8 cellular contexts compared by ENCODE assay signal in genomic region chr15:89017370-89018066, GRCh38.
DNase-seq lines count a peak whose midpoint lies in the region; ATAC-seq, FAIRE-seq and TF ChIP-seq lines count a peak whose summit lies in the region.

No MANE protein-coding gene starts in this region.

- H3K79me2 ChIP-seq in DND-41 (ENCODE audit: insufficient read depth, low read length), result no peaks in the 10 kb centered on the region

- no peak for FAIRE-seq in small intestine (lab: Jason Lieb, UNC)

- peak overlapping the region; percentile 63 for H2AFZ ChIP-seq in DND-41 (ENCODE audit: low read depth, low read length)

- no peak for TF ChIP-seq POLR2A in breast epithelium (IDR thresholded peaks at IDR 0.05)

- H3K4me1 ChIP-seq in DND-41 (ENCODE audit: insufficient read depth, low read length) (peaks cover 9% of the 10 kb centered on the region), breast epithelium (no peaks in the 10 kb centered on the region), small intestine (ENCODE audit: control insufficient read depth in 2 of 2, insufficient read depth in 1 of 2, low read depth in 1 of 2, low read length in 1 of 2) (no peaks in the 10 kb centered on the region)

- H3K27me3 ChIP-seq in DND-41 (ENCODE audit: insufficient read depth, low read length, poor library complexity), result peaks cover 17% of the 10 kb centered on the region
- H3K27me3 ChIP-seq in WERI-Rb-1 (ENCODE audit: insufficient read depth, low read depth, severe bottlenecking), result no peaks in the 10 kb centered on the region
- H3K27me3 ChIP-seq in breast epithelium, result no peaks in the 10 kb centered on the region
- H3K27me3 ChIP-seq in small intestine (ENCODE audit: control insufficient read depth in 2 of 2, insufficient read depth in 2 of 2, low read length in 2 of 2), result no peaks in the 10 kb centered on the region

- no peaks in the 10 kb centered on the region for H4K20me1 ChIP-seq in DND-41 (ENCODE audit: insufficient read depth, low read length)

- no peak overlapping the region for H3K9ac ChIP-seq in DND-41 (ENCODE audit: low read depth, low read length)

- DNase-seq in DND-41, result peak; percentile 72
- DNase-seq in NCI-H2107 (lab: John Stamatoyannopoulos, UW), result peak; percentile 12
- DNase-seq in WERI-Rb-1, result peak; percentile 81
- peak; percentile 73 to 79 for DNase-seq in breast epithelium (ENCODE audit: low spot score in 2 of 2)
- DNase-seq in iPS-NIHi7 (ENCODE audit: extremely low spot score), result peak; percentile 90
- DNase-seq in small intestine, result peak; percentile 50
- no peak for DNase-seq in GDM1 (lab: John Stamatoyannopoulos, UW)

- WGBS in small intestine, 3 donors, result 5 to 6% (median 6%) methylated on average over 37 to 38 of the region's 38 CpGs

- H3K27ac ChIP-seq in DND-41 (ENCODE audit: low read length) (no peak overlapping the region), WERI-Rb-1 (no peak overlapping the region), breast epithelium (peak overlapping the region; percentile 85 to 89), small intestine (ENCODE audit: low read depth in 1 of 2, low read length in 1 of 2) (no peak overlapping the region)

- TF ChIP-seq CTCF in DND-41 (IDR thresholded peaks at IDR 0.05; ENCODE audit: borderline replicate concordance, extremely low read depth, low read length, poor library complexity, severe bottlenecking) (peak; percentile 82), WERI-Rb-1 (IDR thresholded peaks at IDR 0.05; ENCODE audit: low read depth, low read length) (peak; percentile 86), breast epithelium (IDR thresholded peaks at IDR 0.05) (peak; percentile 62 to 73 (median 71))

- peak overlapping the region; percentile 51 for H3K4me2 ChIP-seq in DND-41 (ENCODE audit: insufficient read depth, low read length)

- H3K4me3 ChIP-seq in DND-41 (ENCODE audit: low read depth in 1 of 2, low read length in 2 of 2), result peak overlapping the region in 1 of 2 experiments; percentile 29; a peak in 1 of 4 replicates
- peak overlapping the region; percentile 40 for H3K4me3 ChIP-seq in WERI-Rb-1 (ENCODE audit: low read depth, low read length)
- H3K4me3 ChIP-seq in breast epithelium, result peak overlapping the region in 2 of 3 donors; percentile 30 to 63
- H3K4me3 ChIP-seq in small intestine (ENCODE audit: low read depth in 1 of 2, low read length in 2 of 2), result no peak overlapping the region

- H3K9me3 ChIP-seq in DND-41 (ENCODE audit: insufficient read depth, low read length, severe bottlenecking) (no peaks in the 10 kb centered on the region), WERI-Rb-1 (ENCODE audit: severe bottlenecking) (no peaks in the 10 kb centered on the region), breast epithelium (no peaks in the 10 kb centered on the region), small intestine (ENCODE audit: control insufficient read depth, low read depth) (no peaks in the 10 kb centered on the region)

- intact Hi-C loops in breast epithelium (cut with DNase I; ENCODE audit: low total_unique reads), result loop anchor here (5.0 kb wide), 1 partner anchor 110 kb away; no protein-coding TSS in a partner anchor

- ATAC-seq in DND-41 (ENCODE audit: insufficient read depth, low read depth), result peak; percentile 88
- peak; percentile 56 for ATAC-seq in HG02571 (IDR thresholded peaks at IDR 0.05; ENCODE audit: unreplicated experiment)

- no peaks in the 10 kb centered on the region for H3K36me3 ChIP-seq in DND-41 (ENCODE audit: insufficient read depth, low read length)
- no peaks in the 10 kb centered on the region for H3K36me3 ChIP-seq in WERI-Rb-1
- no peaks in the 10 kb centered on the region for H3K36me3 ChIP-seq in breast epithelium
- H3K36me3 ChIP-seq in small intestine (ENCODE audit: control insufficient read depth in 2 of 2, insufficient read depth in 2 of 2, low read length in 2 of 2), result no peaks in the 10 kb centered on the region

Comparison
In these comparisons a context has a peak if more than half of its experiments do, and no peak if none do; other contexts are left out.
1. H3K27ac ChIP-seq: peak in breast epithelium (2 of 2); none in DND-41 (single experiment), WERI-Rb-1 (single experiment) and small intestine (0 of 2).
2. H3K4me3 ChIP-seq: peak in WERI-Rb-1 (single experiment) and breast epithelium (2 of 3); none in small intestine (0 of 2).
3. Peak in every context shown above with its lines, with median percentiles within 50 percentile points of each other: CTCF ChIP-seq.